1 cellular context compared by ENCODE assay signal in genomic region chr3:149383703-149384102, GRCh38.
TF ChIP-seq lines count a peak whose summit lies in the region.

No MANE protein-coding gene starts in this region.

TF ChIP-seq in IMR-90, 13 proteins besides CTCF, POLR2A, EP300 and RAD21 (continued from another document):
- TF ChIP-seq ELK1 (IDR thresholded peaks at IDR 0.05; ENCODE audit: borderline replicate concordance, low read depth, low read length) (no peak), MAZ (IDR thresholded peaks at IDR 0.05; ENCODE audit: borderline replicate concordance, low read depth, low read length) (no peak), MXI1 (IDR thresholded peaks at IDR 0.05; ENCODE audit: borderline replicate concordance, low read depth, low read length) (no peak), USF2 (IDR thresholded peaks at IDR 0.05; ENCODE audit: low read depth, low read length) (no peak), SMC3 (IDR thresholded peaks at IDR 0.05; ENCODE audit: low read depth, low read length) (no peak), CEBPB (IDR thresholded peaks at IDR 0.05; ENCODE audit: low read depth, low read length) (no peak), CHD1 (IDR thresholded peaks at IDR 0.05; ENCODE audit: low read depth, low read length) (no peak), NFE2L2 (IDR thresholded peaks at IDR 0.05; ENCODE audit: low read depth, low read length) (no peak), BHLHE40 (IDR thresholded peaks at IDR 0.05; ENCODE audit: low read depth, low read length) (no peak), RCOR1 (IDR thresholded peaks at IDR 0.05; ENCODE audit: insufficient replicate concordance, low read length) (no peak)
